ENCODE assay signal across 1 cellular context in genomic region chr10:50624866-50625491, GRCh38.
TF ChIP-seq lines count a peak whose summit lies in the region.

No MANE protein-coding gene starts in this region.

TF ChIP-seq in HepG2, 621 proteins besides CTCF, POLR2A, EP300 and RAD21 (continued from another document and continues in another):
- TF ChIP-seq FUBP1 (CRISPR knock-in tag; IDR thresholded peaks at IDR 0.05; ENCODE audit: borderline replicate concordance): no peak
- TF ChIP-seq NFKB2 (CRISPR knock-in tag; IDR thresholded peaks at IDR 0.05; ENCODE audit: borderline replicate concordance): peak; percentile 89; the same call in 1 of the 2 replicates
- peak; percentile 75 for TF ChIP-seq SAP130 (CRISPR knock-in tag; IDR thresholded peaks at IDR 0.05; ENCODE audit: low read depth)
- TF ChIP-seq SP1 (IDR thresholded peaks at IDR 0.05): no peak
- 0 out of 2 replicates have a peak, but pooled peaks have one; percentile 37 for TF ChIP-seq SP1 (CRISPR knock-in tag; IDR thresholded peaks at IDR 0.05)
- no peak for TF ChIP-seq ZMYM3 (CRISPR knock-in tag; IDR thresholded peaks at IDR 0.05)
- TF ChIP-seq ATF7 (IDR thresholded peaks at IDR 0.05): no peak
- TF ChIP-seq ATF7 (CRISPR knock-in tag; IDR thresholded peaks at IDR 0.05): no peak
- TF ChIP-seq PRMT3 (CRISPR knock-in tag; IDR thresholded peaks at IDR 0.05; ENCODE audit: borderline replicate concordance, low read depth): 0 out of 2 replicates have a peak, but pooled peaks have one; percentile 76
- 0 out of 2 replicates have a peak, but pooled peaks have one; percentile 14 for TF ChIP-seq ZNF629 (CRISPR knock-in tag; conservative IDR thresholded peaks at IDR 0.05)
- TF ChIP-seq ZBTB40 (IDR thresholded peaks at IDR 0.05): no peak
- TF ChIP-seq ZBTB40 (CRISPR knock-in tag; IDR thresholded peaks at IDR 0.05): peak; percentile 55; the same call in 1 of the 2 replicates
- TF ChIP-seq RNF219 (CRISPR knock-in tag; IDR thresholded peaks at IDR 0.05): no peak
- TF ChIP-seq PHF5A (CRISPR knock-in tag; IDR thresholded peaks at IDR 0.05; ENCODE audit: low read depth, unreplicated experiment): no peak
- TF ChIP-seq IRX3 (CRISPR knock-in tag; IDR thresholded peaks at IDR 0.05; ENCODE audit: borderline replicate concordance, low read depth): peak; percentile 16; the same call in 1 of the 2 replicates
- peak; percentile 34 for TF ChIP-seq HNRNPLL (IDR thresholded peaks at IDR 0.05; ENCODE audit: low read depth, low read length, poor library complexity, severe bottlenecking)
- TF ChIP-seq MIER3 (CRISPR knock-in tag; IDR thresholded peaks at IDR 0.05; ENCODE audit: borderline replicate concordance): no peak; the same call in 1 of the 2 replicates
- TF ChIP-seq HOXA7 (CRISPR knock-in tag; IDR thresholded peaks at IDR 0.05): no peak
- no peak for TF ChIP-seq ZXDC (CRISPR knock-in tag; IDR thresholded peaks at IDR 0.05)
- no peak for TF ChIP-seq SMAD9 (CRISPR knock-in tag; IDR thresholded peaks at IDR 0.05)
- no peak for TF ChIP-seq ZNF775 (CRISPR knock-in tag; IDR thresholded peaks at IDR 0.05; ENCODE audit: borderline replicate concordance)
- peak; percentile 3 for TF ChIP-seq ZNF33B (CRISPR knock-in tag; IDR thresholded peaks at IDR 0.05)
- TF ChIP-seq ZNF776 (CRISPR knock-in tag; IDR thresholded peaks at IDR 0.05): peak; percentile 71; the same call in 1 of the 2 replicates
- TF ChIP-seq GLI4 (CRISPR knock-in tag; IDR thresholded peaks at IDR 0.05; ENCODE audit: borderline replicate concordance): peak; percentile 8; the same call in 1 of the 2 replicates
- peak; percentile 85 for TF ChIP-seq POLR2G (IDR thresholded peaks at IDR 0.05; ENCODE audit: low read depth, low read length)
- TF ChIP-seq ZSCAN21 (CRISPR knock-in tag; IDR thresholded peaks at IDR 0.05; ENCODE audit: borderline replicate concordance): peak; percentile 79
- no peak for TF ChIP-seq DBP (CRISPR knock-in tag; IDR thresholded peaks at IDR 0.05; ENCODE audit: not compliant biosample characterization)
- TF ChIP-seq HNF1A (IDR thresholded peaks at IDR 0.05; ENCODE audit: low read depth): no peak
- TF ChIP-seq HNF1A (CRISPR knock-in tag; IDR thresholded peaks at IDR 0.05; ENCODE audit: borderline replicate concordance): no peak
- TF ChIP-seq FOXM1 (CRISPR knock-in tag; IDR thresholded peaks at IDR 0.05): 0 out of 2 replicates have a peak, but pooled peaks have one; percentile 38
- TF ChIP-seq ZNF556 (CRISPR knock-in tag; IDR thresholded peaks at IDR 0.05; ENCODE audit: borderline replicate concordance): no peak
- peak; percentile 52; the same call in 1 of the 2 replicates for TF ChIP-seq MED1 (CRISPR knock-in tag; IDR thresholded peaks at IDR 0.05)
- no peak for TF ChIP-seq ZBTB8A (CRISPR knock-in tag; IDR thresholded peaks at IDR 0.05; ENCODE audit: borderline replicate concordance, low read depth)
- 0 out of 2 replicates have a peak, but pooled peaks have one; percentile 21 for TF ChIP-seq XBP1 (CRISPR knock-in tag; IDR thresholded peaks at IDR 0.05)
- no peak for TF ChIP-seq MTF1 (CRISPR knock-in tag; IDR thresholded peaks at IDR 0.05)
- no peak for TF ChIP-seq PTBP1 (IDR thresholded peaks at IDR 0.05; ENCODE audit: low read depth, low read length, poor library complexity, severe bottlenecking)
- TF ChIP-seq PBX3 (CRISPR knock-in tag; IDR thresholded peaks at IDR 0.05; ENCODE audit: borderline replicate concordance): no peak
